In the genomic region with DNA sequence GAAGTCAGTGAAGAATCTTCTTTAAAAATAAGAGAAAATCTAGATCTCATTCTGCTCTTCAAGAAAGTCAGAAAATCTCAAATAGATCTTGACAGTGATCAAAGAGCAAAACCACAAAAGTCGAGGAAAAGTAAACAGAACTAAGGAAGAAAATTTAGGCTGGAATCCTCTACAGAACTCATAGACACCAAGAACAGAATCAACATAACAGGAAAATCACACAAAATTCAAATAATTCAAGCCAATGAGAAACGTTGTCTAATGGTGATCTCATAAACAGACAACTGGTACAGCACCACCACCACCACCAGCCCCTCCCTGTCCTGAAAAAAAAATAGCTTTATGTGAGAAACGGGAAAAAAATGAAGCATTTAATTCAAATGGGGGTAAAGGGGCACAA, we compare ENCODE assay signal across 10 cellular contexts. TPM values are rescaled to one million over a fixed set of nuclear protein-coding genes. Genes with fewer than 3 reads are reported as not detected.
A peak's percentile ranks its signal among the peaks of the same experiment; 100 is the strongest.
DNase-seq lines count a peak whose midpoint lies in the region; ATAC-seq, FAIRE-seq and TF ChIP-seq lines count a peak whose summit lies in the region.
"Had no signal": no experiment of that assay in that cellular context is flagged by ENCODE, and none has a peak within 500 bp of the region (broad histone marks: within the 10 kb centered on the region; RNA-seq: fewer than 3 reads in every experiment).

No MANE protein-coding gene starts in this region.

- DNase-seq in DND-41 (no peak), LNCaP clone FGC (ENCODE audit: low read depth) (no peak), neural crest cell (ENCODE audit: low read depth, low spot score) (no peak), hippocampal formation (lab: John Stamatoyannopoulos, UW) (no peak), NCI-H128 (lab: John Stamatoyannopoulos, UW; ENCODE audit: unreplicated experiment) (no peak), urothelium cell line (ENCODE audit: low spot score) (no peak), NCI-H1048 (lab: John Stamatoyannopoulos, UW) (no peak)
- DNase-seq in effector memory CD4-positive, alpha-beta T cell = no peak
- DNase-seq: colonic mucosa, T-helper 1 cell had no signal

- no peak for ATAC-seq in DND-41 (ENCODE audit: insufficient read depth, low read depth)

- no peak for FAIRE-seq in urothelium cell line (lab: Jason Lieb, UNC)

- peak overlapping the region; percentile 6 for H3K4me3 Mint-ChIP-seq in neural crest cell

- H3K4me1 Mint-ChIP-seq in neural crest cell = peaks cover 74% of the 10 kb centered on the region

- peaks cover 97% of the 10 kb centered on the region for H3K79me2 ChIP-seq in DND-41 (ENCODE audit: insufficient read depth, low read length)

- H3K36me3 ChIP-seq in DND-41 (ENCODE audit: insufficient read depth, low read length) = peaks cover 7% of the 10 kb centered on the region; the same call in 1 of the 2 replicates
- H3K36me3 ChIP-seq in effector memory CD4-positive, alpha-beta T cell (ENCODE audit: control insufficient read depth, insufficient read depth, low read length) = no peaks in the 10 kb centered on the region
- H3K36me3 ChIP-seq: colonic mucosa had no signal

- H3K27me3 ChIP-seq in DND-41 (ENCODE audit: insufficient read depth, low read length, poor library complexity) = no peaks in the 10 kb centered on the region
- no peaks in the 10 kb centered on the region for H3K27me3 ChIP-seq in effector memory CD4-positive, alpha-beta T cell (replicated peaks; ENCODE audit: control insufficient read depth, insufficient read depth, low read length, poor library complexity, severe bottlenecking)
- H3K27me3 ChIP-seq: colonic mucosa had no signal

- peaks cover 69% of the 10 kb centered on the region for H4K20me1 ChIP-seq in DND-41 (ENCODE audit: insufficient read depth, low read length)

- H3K27ac Mint-ChIP-seq in neural crest cell (ENCODE audit: unreplicated experiment) = peak overlapping the region; percentile 27

- no peaks in the 10 kb centered on the region for H3K9me3 Mint-ChIP-seq in neural crest cell

- no peaks in the 10 kb centered on the region for H3K36me3 Mint-ChIP-seq in neural crest cell (ENCODE audit: low read depth)

- H3K27me3 Mint-ChIP-seq in neural crest cell (ENCODE audit: low read depth) = no peaks in the 10 kb centered on the region

- H3K4me3 ChIP-seq in DND-41 (ENCODE audit: low read depth in 1 of 2, low read length in 2 of 2) (no peak overlapping the region), LNCaP clone FGC (ENCODE audit: low read depth, low read length) (peak overlapping the region; percentile 27)
- H3K4me3 ChIP-seq in effector memory CD4-positive, alpha-beta T cell (ENCODE audit: insufficient read depth, low read depth, low read length, poor library complexity, severe bottlenecking) = peak overlapping the region; percentile 11
- H3K4me3 ChIP-seq: colonic mucosa had no signal

- TF ChIP-seq CTCF in DND-41 (IDR thresholded peaks at IDR 0.05; ENCODE audit: borderline replicate concordance, extremely low read depth, low read length, poor library complexity, severe bottlenecking) (no peak), LNCaP clone FGC (IDR thresholded peaks at IDR 0.05; ENCODE audit: control insufficient read depth, extremely low read depth, insufficient read depth) (no peak), neural crest cell (conservative IDR thresholded peaks at IDR 0.05) (no peak)

- H3K9me3 ChIP-seq in DND-41 (ENCODE audit: insufficient read depth, low read length, severe bottlenecking) = no peaks in the 10 kb centered on the region
- H3K9me3 ChIP-seq in effector memory CD4-positive, alpha-beta T cell (ENCODE audit: control insufficient read depth, low read length) = no peaks in the 10 kb centered on the region
- H3K9me3 ChIP-seq: colonic mucosa had no signal

- no peak overlapping the region for H2AFZ ChIP-seq in DND-41 (ENCODE audit: low read depth, low read length)

- no peak overlapping the region for H3K9ac ChIP-seq in DND-41 (ENCODE audit: low read depth, low read length)

- peaks cover 62% of the 10 kb centered on the region for H3K4me1 ChIP-seq in DND-41 (ENCODE audit: insufficient read depth, low read length)
- H3K4me1 ChIP-seq in effector memory CD4-positive, alpha-beta T cell (ENCODE audit: control insufficient read depth, insufficient read depth, low read length, poor library complexity, severe bottlenecking) = peaks cover 65% of the 10 kb centered on the region

- peak overlapping the region; percentile 5; the same call in 1 of the 2 replicates for H3K4me2 ChIP-seq in DND-41 (ENCODE audit: insufficient read depth, low read length)

- H3K27ac ChIP-seq in DND-41 (ENCODE audit: low read length) = no peak overlapping the region
- peak overlapping the region; percentile 51 for H3K27ac ChIP-seq in effector memory CD4-positive, alpha-beta T cell (ENCODE audit: insufficient read depth, low read length, poor library complexity, severe bottlenecking)
- H3K27ac ChIP-seq: colonic mucosa had no signal

RNA-seq across cellular contexts. Expression of a gene that starts 6.9 kb away (rescaled TPM):
- 220 and 236 TPM in 2 replicates for total RNA-seq in neural crest cell

Comparison
In these comparisons a context has a peak if more than half of its experiments do, and no peak if none do; other contexts are left out.
1. H3K4me3 ChIP-seq: peak in LNCaP clone FGC (single experiment) and effector memory CD4-positive, alpha-beta T cell (single experiment); none in DND-41 (0 of 2).